In the genomic region with DNA sequence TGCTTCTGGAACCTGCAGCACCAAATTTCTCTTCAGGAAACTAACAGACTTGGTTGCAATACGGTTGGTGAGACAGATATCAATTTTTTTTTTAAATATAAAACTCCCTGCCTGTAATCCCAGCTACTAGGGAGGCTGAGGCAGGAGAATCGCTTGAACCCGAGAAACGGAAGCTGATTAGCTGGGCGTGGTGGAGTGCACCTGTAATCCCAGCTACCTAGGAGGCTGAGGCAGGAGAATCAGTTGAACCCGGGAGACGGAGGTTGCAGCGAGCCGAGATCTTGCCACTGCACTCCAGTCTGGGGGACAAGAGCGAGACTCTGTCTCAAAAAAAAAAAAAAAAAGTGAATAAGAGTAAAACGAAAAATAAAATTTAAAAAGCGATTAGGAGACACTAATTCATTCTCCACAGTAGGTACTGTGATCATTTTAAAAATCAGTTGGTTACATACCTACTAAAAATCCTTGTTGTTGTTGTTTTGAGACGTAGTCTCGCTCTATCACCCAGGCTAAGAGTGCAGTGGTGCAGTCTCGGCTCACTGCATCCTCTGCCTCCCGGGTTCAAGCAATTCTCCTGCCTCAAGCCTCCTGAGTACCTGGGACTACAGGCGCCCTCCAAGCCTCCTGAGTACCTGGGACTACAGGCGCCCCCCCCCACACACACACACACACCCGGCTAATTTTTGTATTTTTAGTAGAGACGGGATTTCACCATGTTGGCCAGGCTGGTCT, we compare ENCODE assay signal across 9 cellular contexts. TPM values are rescaled to one million over a fixed set of nuclear protein-coding genes. Genes with fewer than 3 reads are reported as not detected.
DNase-seq lines count a peak whose midpoint lies in the region; ATAC-seq lines count a peak whose summit lies in the region.
"Had no signal": no experiment of that assay in that cellular context is flagged by ENCODE, and none has a peak within 500 bp of the region (broad histone marks: within the 10 kb centered on the region; RNA-seq: fewer than 3 reads in every experiment).

No MANE protein-coding gene starts in this region.

- ATAC-seq in HG03196 (IDR thresholded peaks at IDR 0.05; ENCODE audit: unreplicated experiment) (no peak), HG03135 (IDR thresholded peaks at IDR 0.05; ENCODE audit: unreplicated experiment) (no peak)

- no peaks in the 10 kb centered on the region for H3K9me3 Mint-ChIP-seq in T-helper 1 cell treated with Interleukin-12 subunit alpha and Interleukin-12 subunit beta and Interleukin-4 antibody, amounts not matched to agents 30 μg/mL and 1 μg/mL, for 36 hours
- no peaks in the 10 kb centered on the region for H3K9me3 Mint-ChIP-seq in activated CD4-positive, alpha-beta memory T cell treated with anti-CD3 and anti-CD28 coated beads for 36 hours
- no peaks in the 10 kb centered on the region for H3K9me3 Mint-ChIP-seq in immature natural killer cell

- peaks cover 5% of the 10 kb centered on the region for H3K36me3 Mint-ChIP-seq in T-helper 1 cell treated with Interleukin-12 subunit alpha and Interleukin-12 subunit beta and Interleukin-4 antibody, amounts not matched to agents 30 μg/mL and 1 μg/mL, for 36 hours (ENCODE audit: low read depth)
- H3K36me3 Mint-ChIP-seq in activated CD4-positive, alpha-beta memory T cell treated with anti-CD3 and anti-CD28 coated beads for 36 hours, result peaks cover 8% of the 10 kb centered on the region
- peaks cover 0 to 8% (median 6%) of the 10 kb centered on the region in 3 donors for H3K36me3 Mint-ChIP-seq in immature natural killer cell

- no peaks in the 10 kb centered on the region for H3K27me3 Mint-ChIP-seq in T-helper 1 cell treated with Interleukin-12 subunit alpha and Interleukin-12 subunit beta and Interleukin-4 antibody, amounts not matched to agents 30 μg/mL and 1 μg/mL, for 36 hours (ENCODE audit: low read depth)
- no peaks in the 10 kb centered on the region for H3K27me3 Mint-ChIP-seq in activated CD4-positive, alpha-beta memory T cell treated with anti-CD3 and anti-CD28 coated beads for 36 hours
- H3K27me3 Mint-ChIP-seq in immature natural killer cell (ENCODE audit: low read depth in 3 of 3), result peaks cover 0 to 6% (median 6%) of the 10 kb centered on the region in 3 donors

- intact Hi-C loops in activated CD4-positive, alpha-beta memory T cell treated with anti-CD3 and anti-CD28 coated beads for 36 hours (cut with micrococcal nuclease), result loop anchor here (2.0 kb wide), 3 partner anchors 29 to 79 kb away; partner anchors contain the start of gene PIAS3

- H3K4me1 Mint-ChIP-seq in T-helper 1 cell treated with Interleukin-12 subunit alpha and Interleukin-12 subunit beta and Interleukin-4 antibody, amounts not matched to agents 30 μg/mL and 1 μg/mL, for 36 hours (ENCODE audit: low read depth), result peaks cover 23% of the 10 kb centered on the region
- H3K4me1 Mint-ChIP-seq in activated CD4-positive, alpha-beta memory T cell treated with anti-CD3 and anti-CD28 coated beads for 36 hours (ENCODE audit: low read depth), result peaks cover 33% of the 10 kb centered on the region
- H3K4me1 Mint-ChIP-seq in immature natural killer cell, result peaks cover 31 to 33% of the 10 kb centered on the region in 2 donors

- POLR2A ChIA-PET in activated CD4-positive, alpha-beta memory T cell treated with anti-CD3 and anti-CD28 coated beads for 36 hours (lab: Charles Lee), result interaction anchor here (0.6 to 2.5 kb wide), 12 partner anchors 9 to 124 kb away, joined by 3 to 62 read pairs (median 13); partner anchors contain the start of genes ANKRD34A, LIX1L, PEX11B and PIAS3

- H3K27ac Mint-ChIP-seq in T-helper 1 cell treated with Interleukin-12 subunit alpha and Interleukin-12 subunit beta and Interleukin-4 antibody, amounts not matched to agents 30 μg/mL and 1 μg/mL, for 36 hours, result peak overlapping the region; percentile 18
- no peak overlapping the region for H3K27ac Mint-ChIP-seq in activated CD4-positive, alpha-beta memory T cell treated with anti-CD3 and anti-CD28 coated beads for 36 hours
- peak overlapping the region in 2 of 6 donors; percentile 40 to 90 for H3K27ac Mint-ChIP-seq in immature natural killer cell

- H3K27ac ChIP-seq in substantia nigra (ENCODE audit: low read depth, low read length, poor library complexity, severe bottlenecking), result peak overlapping the region; percentile 92

- peak overlapping the region; percentile 68 for H3K4me3 Mint-ChIP-seq in T-helper 1 cell treated with Interleukin-12 subunit alpha and Interleukin-12 subunit beta and Interleukin-4 antibody, amounts not matched to agents 30 μg/mL and 1 μg/mL, for 36 hours
- no peak overlapping the region for H3K4me3 Mint-ChIP-seq in activated CD4-positive, alpha-beta memory T cell treated with anti-CD3 and anti-CD28 coated beads for 36 hours
- H3K4me3 Mint-ChIP-seq in immature natural killer cell, result peak overlapping the region in 3 of 5 donors; percentile 78 to 80 (median 79)

- no peak for DNase-seq in T-helper 1 cell
- peak; percentile 25 for DNase-seq in activated CD4-positive, alpha-beta memory T cell treated with anti-CD3 and anti-CD28 coated beads for 36 hours
- DNase-seq in immature natural killer cell, result no peak
- no peak for DNase-seq in substantia nigra (lab: John Stamatoyannopoulos, UW)
- no peak for DNase-seq in NOMO-1 treated with dmso at 0.1 percent for 144 hours (lab: John Stamatoyannopoulos, UW; ENCODE audit: unreplicated experiment)

- CTCF ChIA-PET in activated CD4-positive, alpha-beta memory T cell treated with anti-CD3 and anti-CD28 coated beads for 36 hours (lab: Charles Lee), result interaction anchor here (0.7 to 2.5 kb wide), 20 partner anchors 9 to 109 kb away, joined by 3 to 26 read pairs (median 5); partner anchors contain the start of genes ANKRD34A, ITGA10, LIX1L and NUDT17

RNA-seq across cellular contexts. Expression of gene RBM8A, which starts 0.8 kb away (rescaled TPM):
- total RNA-seq in activated CD4-positive, alpha-beta memory T cell treated with anti-CD3 and anti-CD28 coated beads for 36 hours, result 100 to 1,000 TPM; 275 to 277 TPM
- polyA plus RNA-seq in immature natural killer cell, result 100 to 1,000 TPM; 175 to 256 (median 194) TPM

RNA-seq across cellular contexts. Expression of gene PEX11B, which starts 9.6 kb away (rescaled TPM):
- 10 to 100 TPM; 22.8 to 25.6 TPM for total RNA-seq in activated CD4-positive, alpha-beta memory T cell treated with anti-CD3 and anti-CD28 coated beads for 36 hours
- 10 to 100 TPM; 40.2 to 73.0 (median 56.9) TPM for polyA plus RNA-seq in immature natural killer cell

RNA-seq across cellular contexts. Expression of gene ITGA10, which starts 18.2 kb away (rescaled TPM):
- total RNA-seq in activated CD4-positive, alpha-beta memory T cell treated with anti-CD3 and anti-CD28 coated beads for 36 hours, result 1 to 10 TPM; 1.0 to 1.1 TPM
- polyA plus RNA-seq in immature natural killer cell, result not detected

RNA-seq across cellular contexts. Expression of gene LIX1L, which starts 29.7 kb away (rescaled TPM):
- 10 to 100 TPM; 46.6 to 47.8 TPM for total RNA-seq in activated CD4-positive, alpha-beta memory T cell treated with anti-CD3 and anti-CD28 coated beads for 36 hours
- 10 to 100 TPM; 17.9 to 28.0 (median 20.7) TPM for polyA plus RNA-seq in immature natural killer cell

RNA-seq across cellular contexts. Expression of gene ANKRD34A, which starts 36.3 kb away (rescaled TPM):
- 1 to 10 TPM; 4.6 to 4.7 TPM for total RNA-seq in activated CD4-positive, alpha-beta memory T cell treated with anti-CD3 and anti-CD28 coated beads for 36 hours
- polyA plus RNA-seq in immature natural killer cell, result under 1 TPM in 2 of 3 donors, not detected in 1; 0.11 to 0.55 TPM
- total RNA-seq: Daoy had no signal
